ENCODE assay signal across 25 cellular contexts in the genomic region with DNA sequence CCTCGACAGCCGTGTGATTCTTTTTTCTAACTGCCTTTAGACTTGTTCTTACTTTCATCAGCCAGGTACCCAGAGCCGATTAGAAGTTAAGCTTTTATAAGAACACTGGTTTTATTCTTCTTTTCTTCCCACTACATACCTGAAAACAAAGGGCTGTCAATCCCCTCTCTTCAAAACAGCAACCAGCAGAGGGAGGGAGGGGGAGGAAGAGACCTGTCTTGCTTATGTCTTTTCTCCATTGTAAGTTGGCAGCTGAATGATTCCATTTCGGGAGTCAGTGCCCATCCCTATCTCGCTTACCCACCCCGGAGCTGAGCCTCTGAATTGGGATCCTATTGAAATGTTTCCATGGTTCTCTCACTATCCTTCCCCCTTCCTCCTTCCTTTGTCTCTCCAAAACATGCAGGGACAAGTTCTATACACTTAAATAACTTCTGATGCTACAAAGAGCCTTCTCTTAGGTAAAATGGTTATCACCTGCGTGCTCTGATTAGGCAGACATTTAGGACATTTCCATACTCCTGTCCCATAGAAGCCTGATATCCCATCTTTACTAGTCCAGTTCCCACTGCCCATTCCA.
"Had no signal": no experiment of that assay in that cellular context is flagged by ENCODE, and none has a peak within 500 bp of the region (broad histone marks: within the 10 kb centered on the region; RNA-seq: fewer than 3 reads in every experiment).

No MANE protein-coding gene starts in this region.

- DNase-seq: activated CD4-positive, alpha-beta T cell treated with anti-CD3 and anti-CD28 coated beads for 36 hours; activated CD4-positive, CD25-positive, alpha-beta regulatory T cell; activated CD8-positive, alpha-beta memory T cell treated with anti-CD3 and anti-CD28 coated beads, Interleukin-2, amount 10 ng/mL, durations not matched to agents 7 days and 5 days; activated CD8-positive, alpha-beta T cell treated with anti-CD3 and anti-CD28 coated beads, Interleukin-2, amount 10 ng/mL, durations not matched to agents 7 days and 5 days; activated naive CD8-positive, alpha-beta T cell treated with anti-CD3 and anti-CD28 coated beads, Interleukin-2, amount 50 U/mL, for 24 hours; activated T-cell treated with anti-CD3 and anti-CD28 coated beads, Interleukin-2, amount 50 U/mL, for 48 hours; amygdala; cerebellar nuclear complex; colonic mucosa; effector memory CD4-positive, alpha-beta T cell; kidney; lower lobe of right lung; mucosa of descending colon; stimulated activated CD4-positive, alpha-beta T cell treated with anti-CD3 and anti-CD28 coated beads, Interleukin-1b, Interleukin-23, amount 100 ng/mL, for 48 hours; stimulated activated CD4-positive, alpha-beta T cell treated with anti-CD3 and anti-CD28 coated beads, Interleukin-4, amount 100 ng/mL, for 4 hours; stimulated activated CD8-positive, alpha-beta memory T cell treated with anti-CD3 and anti-CD28 coated beads, Interleukin-4, amount 100 ng/mL, for 48 hours; stimulated activated naive CD8-positive, alpha-beta T cell treated with anti-CD3 and anti-CD28 coated beads, Interleukin-15, amount 100 ng/mL, for 72 hours; substantia nigra; upper lobe of left lung had no signal

- FAIRE-seq: kidney had no signal

- H3K27me3 ChIP-seq: colonic mucosa, neutrophil, upper lobe of left lung, vagina had no signal

- H3K36me3 ChIP-seq: colonic mucosa, lower lobe of right lung, neutrophil, prostate gland, upper lobe of left lung, vagina had no signal

- H3K4me2 ChIP-seq: smooth muscle cell had no signal

- H3K27ac ChIP-seq: colonic mucosa, lower lobe of right lung, neutrophil, prostate gland, upper lobe of left lung, vagina had no signal

- H3K4me3 ChIP-seq: colonic mucosa, lower lobe of right lung, mucosa of descending colon, prostate gland, smooth muscle cell, upper lobe of left lung, vagina had no signal

- H3K9me3 ChIP-seq: colonic mucosa, lower lobe of right lung, mucosa of descending colon, neutrophil, prostate gland, upper lobe of left lung, vagina had no signal

- ATAC-seq: activated CD4-positive, alpha-beta T cell treated with anti-CD3 and anti-CD28 coated beads for 36 hours; activated CD8-positive, alpha-beta memory T cell treated with anti-CD3 and anti-CD28 coated beads, Interleukin-2, amount 10 ng/mL, durations not matched to agents 7 days and 5 days; activated CD8-positive, alpha-beta T cell treated with anti-CD3 and anti-CD28 coated beads, Interleukin-2, amount 10 ng/mL, durations not matched to agents 7 days and 5 days; activated naive CD8-positive, alpha-beta T cell treated with anti-CD3 and anti-CD28 coated beads, Interleukin-2, amount 50 U/mL, for 24 hours; lower lobe of right lung; mucosa of descending colon; natural killer cell treated with Interleukin-12 subunit alpha and Interleukin-12 subunit beta and Interleukin-15 and Interleukin-18, amount 100 ng/mL, for 72 hours; stimulated activated memory B cell treated with anti-CD40 and anti-IgM and Interleukin-4, amounts not matched to agents 10 μg/mL and 1 μg/mL and 100 μg/mL, for 72 hours; stimulated activated naive CD8-positive, alpha-beta T cell treated with anti-CD3 and anti-CD28 coated beads, Interleukin-15, amount 100 ng/mL, for 72 hours had no signal

- H3K4me1 ChIP-seq: colonic mucosa, lower lobe of right lung, prostate gland, upper lobe of left lung had no signal
